Comparison of ENCODE assay signal across 1 cellular context in the genomic region with DNA sequence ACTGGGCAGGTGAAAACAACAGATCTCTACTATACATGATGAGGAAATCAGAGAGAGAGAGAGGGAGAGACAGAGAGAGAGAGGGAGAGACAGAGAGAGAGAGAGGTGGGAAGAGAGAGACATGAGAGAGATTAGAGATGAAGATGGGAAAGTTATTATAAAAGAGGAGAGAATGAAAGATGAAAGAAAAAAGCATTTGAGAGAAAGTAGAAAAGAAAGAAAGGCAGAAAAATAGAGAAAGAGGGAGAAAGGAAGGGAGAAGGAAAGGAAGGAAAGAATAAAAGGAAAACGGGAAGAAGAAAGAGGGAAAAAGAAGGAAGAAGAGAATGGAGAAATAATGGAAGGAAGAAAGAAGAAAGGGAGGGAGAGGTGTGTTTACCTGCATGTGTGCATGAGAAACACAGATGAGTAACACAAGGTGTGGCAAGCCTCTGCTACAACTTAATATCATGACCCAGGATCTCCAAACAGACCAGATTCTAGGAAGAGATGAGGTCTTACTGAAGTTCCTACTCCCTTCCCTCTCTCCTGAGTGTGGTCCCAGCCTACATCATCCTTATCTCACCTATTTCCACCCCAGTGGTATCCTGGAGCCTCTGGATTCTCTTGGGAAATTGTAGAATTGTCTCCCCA.
TF ChIP-seq lines count a peak whose summit lies in the region.

No MANE protein-coding gene starts in this region.

TF ChIP-seq in endothelial cell of umbilical vein, 7 proteins besides CTCF, POLR2A, EP300 and RAD21:
- TF ChIP-seq EZH2 (IDR thresholded peaks at IDR 0.05; ENCODE audit: borderline replicate concordance, low read depth, low read length, severe bottlenecking) (no peak), GATA2 (IDR thresholded peaks at IDR 0.05; ENCODE audit: insufficient read depth, insufficient read length, low read depth, low read length) (no peak), POLR2AphosphoS5 (IDR thresholded peaks at IDR 0.05; ENCODE audit: insufficient read depth, low read depth, low read length) (no peak), JUN (IDR thresholded peaks at IDR 0.05; ENCODE audit: borderline replicate concordance, insufficient read depth, insufficient read length, low read depth) (no peak), FOS (IDR thresholded peaks at IDR 0.05; ENCODE audit: borderline replicate concordance, insufficient read depth, low read length) (no peak), MYC (IDR thresholded peaks at IDR 0.05; ENCODE audit: low read depth, low read length) (no peak)
- TF ChIP-seq, protein P1, sequence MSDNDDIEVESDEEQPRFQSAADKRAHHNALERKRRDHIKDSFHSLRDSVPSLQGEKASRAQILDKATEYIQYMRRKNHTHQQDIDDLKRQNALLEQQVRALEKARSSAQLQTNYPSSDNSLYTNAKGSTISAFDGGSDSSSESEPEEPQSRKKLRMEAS (IDR thresholded peaks at IDR 0.05; ENCODE audit: insufficient read depth, insufficient read length): no peak
